ENCODE assay signal across 25 cellular contexts in genomic region chr20:9353916-9354276, GRCh38.
DNase-seq lines count a peak whose midpoint lies in the region; ATAC-seq and TF ChIP-seq lines count a peak whose summit lies in the region.
"Had no signal": no experiment of that assay in that cellular context is flagged by ENCODE, and none has a peak within 500 bp of the region (broad histone marks: within the 10 kb centered on the region; RNA-seq: fewer than 3 reads in every experiment).

No MANE protein-coding gene starts in this region.

- peaks cover 36% of the 10 kb centered on the region for H3K4me1 Mint-ChIP-seq in nephron progenitor cell
- H3K4me1 Mint-ChIP-seq: activated B cell treated with CpG ODN at 0.5 μM for 24 hours had no signal

- no peak for TF ChIP-seq POLR2A in gastroesophageal sphincter (IDR thresholded peaks at IDR 0.05)

- no peak overlapping the region for H3K4me2 ChIP-seq in GM23248 (ENCODE audit: unreplicated experiment)

- H3K4me3 Mint-ChIP-seq in nephron progenitor cell = no peak overlapping the region
- H3K4me3 Mint-ChIP-seq: activated B cell treated with CpG ODN at 0.5 μM for 24 hours; activated CD4-positive, alpha-beta memory T cell treated with anti-CD3 and anti-CD28 coated beads for 36 hours; nephron had no signal

- H3K27ac ChIP-seq in GM23248 (no peak overlapping the region), gastroesophageal sphincter (peak overlapping the region in 1 of 4 donors; percentile 6)
- H3K27ac ChIP-seq: adrenal gland, dorsolateral prefrontal cortex, epithelial cell of prostate had no signal

- TF ChIP-seq CTCF in gastroesophageal sphincter (IDR thresholded peaks at IDR 0.05) (no peak), nephron progenitor cell (IDR thresholded peaks at IDR 0.05) (no peak)

- H3K79me2 ChIP-seq in GM23248 (ENCODE audit: insufficient read depth) = no peaks in the 10 kb centered on the region

- H2AFZ ChIP-seq in GM23248 = no peak overlapping the region

- DNase-seq in GM23248 = peak; percentile 12
- peak; percentile 16 for DNase-seq in amniotic epithelial cell (ENCODE audit: low read depth)
- DNase-seq in nephron progenitor cell = no peak
- no peak for DNase-seq in NCI-H1694 (lab: John Stamatoyannopoulos, UW)
- no peak for DNase-seq in activated naive CD4-positive, alpha-beta T cell treated with anti-CD3 and anti-CD28 coated beads, Interleukin-2, amount 50 U/mL, for 72 hours (ENCODE audit: low spot score in 2 of 2)
- DNase-seq: activated B cell treated with CpG ODN at 0.5 μM for 24 hours; activated CD4-positive, alpha-beta memory T cell treated with anti-CD3 and anti-CD28 coated beads for 36 hours; activated gamma-delta T cell treated with Interleukin-2 at 50 U/mL for 16 hours; adrenal gland; BE2C; COR-L47; DMS79 treated with DMSO at 0.1 percent for 48 hours; dorsolateral prefrontal cortex; left cardiac atrium; midbrain; NCI-H2081 treated with DMSO at 0.1 percent for 48 hours; stimulated activated CD4-positive, alpha-beta T cell treated with anti-CD3 and anti-CD28 coated beads, Interleukin-15, amount 100 ng/mL, for 24 hours; T-helper 9 cell; trophoblast cell had no signal

- H3K9me3 ChIP-seq in GM23248 (ENCODE audit: low read depth) = no peaks in the 10 kb centered on the region
- H3K9me3 ChIP-seq in gastroesophageal sphincter = no peaks in the 10 kb centered on the region
- H3K9me3 ChIP-seq: adrenal gland, BE2C had no signal

- no peak overlapping the region for H3K9ac ChIP-seq in GM23248

- H3F3A ChIP-seq in GM23248 (ENCODE audit: insufficient read depth) = no peaks in the 10 kb centered on the region

- ATAC-seq in gastroesophageal sphincter = peak; percentile 22
- no peak for ATAC-seq in HG02588 (IDR thresholded peaks at IDR 0.05; ENCODE audit: unreplicated experiment)
- ATAC-seq in HG03469 (IDR thresholded peaks at IDR 0.05; ENCODE audit: unreplicated experiment) = no peak
- no peak for ATAC-seq in activated naive CD4-positive, alpha-beta T cell treated with anti-CD3 and anti-CD28 coated beads, Interleukin-2, amount 50 U/mL, for 72 hours
- ATAC-seq: sciatic nerve had no signal

- H3K36me3 ChIP-seq in GM23248 (ENCODE audit: low read depth) = no peaks in the 10 kb centered on the region
- no peaks in the 10 kb centered on the region for H3K36me3 ChIP-seq in gastroesophageal sphincter
- H3K36me3 ChIP-seq: adrenal gland, BE2C had no signal

- peaks cover 26% of the 10 kb centered on the region for H3K36me3 Mint-ChIP-seq in nephron progenitor cell (ENCODE audit: low read depth)
- no peaks in the 10 kb centered on the region for H3K36me3 Mint-ChIP-seq in activated naive CD4-positive, alpha-beta T cell treated with anti-CD3 and anti-CD28 coated beads, Interleukin-2, amount 50 U/mL, for 72 hours
- H3K36me3 Mint-ChIP-seq: activated CD4-positive, alpha-beta memory T cell treated with anti-CD3 and anti-CD28 coated beads for 36 hours had no signal

- H3K27ac Mint-ChIP-seq in nephron progenitor cell = peak overlapping the region; percentile 75
- peak overlapping the region in 1 of 2 donors; percentile 14 for H3K27ac Mint-ChIP-seq in activated naive CD4-positive, alpha-beta T cell treated with anti-CD3 and anti-CD28 coated beads, Interleukin-2, amount 50 U/mL, for 72 hours
- H3K27ac Mint-ChIP-seq: activated B cell treated with CpG ODN at 0.5 μM for 24 hours; activated CD4-positive, alpha-beta memory T cell treated with anti-CD3 and anti-CD28 coated beads for 36 hours had no signal

- 89 to 92% methylated on average over 1 of the region's 1 CpG for WGBS in GM23248 (ENCODE audit: low coverage in 1 of 2, low lambda C conversion rate in 2 of 2, missing lambda C conversion rate in 2 of 2), 2 experiments
- 100% methylated on average over 1 of the region's 1 CpG for WGBS in gastroesophageal sphincter (ENCODE audit: low coverage in 1 of 2), 2 donors

- no peak overlapping the region for H3K4me3 ChIP-seq in GM23248
- no peak overlapping the region for H3K4me3 ChIP-seq in gastroesophageal sphincter
- H3K4me3 ChIP-seq: adrenal gland, dorsolateral prefrontal cortex had no signal

- no peaks in the 10 kb centered on the region for H3K9me2 ChIP-seq in GM23248 (ENCODE audit: insufficient read depth)

- no peaks in the 10 kb centered on the region for H3K27me3 Mint-ChIP-seq in nephron progenitor cell (ENCODE audit: low read depth, poor library complexity)
- H3K27me3 Mint-ChIP-seq: activated B cell treated with CpG ODN at 0.5 μM for 24 hours; activated CD4-positive, alpha-beta memory T cell treated with anti-CD3 and anti-CD28 coated beads for 36 hours had no signal

- no peaks in the 10 kb centered on the region for H4K20me1 ChIP-seq in GM23248 (ENCODE audit: insufficient read depth)

- no peaks in the 10 kb centered on the region for H3K9me3 Mint-ChIP-seq in nephron progenitor cell
- H3K9me3 Mint-ChIP-seq in activated naive CD4-positive, alpha-beta T cell treated with anti-CD3 and anti-CD28 coated beads, Interleukin-2, amount 50 U/mL, for 72 hours = no peaks in the 10 kb centered on the region
- H3K9me3 Mint-ChIP-seq: activated B cell treated with CpG ODN at 0.5 μM for 24 hours; activated CD4-positive, alpha-beta memory T cell treated with anti-CD3 and anti-CD28 coated beads for 36 hours; nephron had no signal

- H3K4me1 ChIP-seq in GM23248 (ENCODE audit: insufficient read depth) (no peaks in the 10 kb centered on the region), gastroesophageal sphincter (peaks cover 0 to 21% (median 7%) of the 10 kb centered on the region in 3 donors)
- H3K4me1 ChIP-seq: adrenal gland had no signal

- in situ Hi-C loops in GM23248 (cut with MboI) = loop anchor here (10.0 to 25.0 kb wide), 2 partner anchors 499 to 567 kb away; no protein-coding TSS in a partner anchor

- H3K27me3 ChIP-seq in GM23248 (replicated peaks; ENCODE audit: insufficient read depth) (no peaks in the 10 kb centered on the region), gastroesophageal sphincter (no peaks in the 10 kb centered on the region)
- H3K27me3 ChIP-seq: adrenal gland, BE2C, dorsolateral prefrontal cortex had no signal

- no peak for TF ChIP-seq EP300 in gastroesophageal sphincter (IDR thresholded peaks at IDR 0.05)

Comparison
In these comparisons a context has a peak if more than half of its experiments do, and no peak if none do; other contexts are left out.
1. DNase-seq: peak in GM23248 (single experiment) and amniotic epithelial cell (single experiment); none in nephron progenitor cell (single experiment), NCI-H1694 (single experiment) and activated naive CD4-positive, alpha-beta T cell treated with anti-CD3 and anti-CD28 coated beads, Interleukin-2, amount 50 U/mL, for 72 hours (0 of 2).